Comparison of ENCODE assay signal across 8 cellular contexts in genomic region chr5:61162832-61163567, GRCh38. TPM values are rescaled to one million over a fixed set of nuclear protein-coding genes. Genes with fewer than 3 reads are reported as not detected.
DNase-seq lines count a peak whose midpoint lies in the region; ATAC-seq, FAIRE-seq and TF ChIP-seq lines count a peak whose summit lies in the region.

No MANE protein-coding gene starts in this region.

- no peak overlapping the region for H2BK12ac ChIP-seq in neuronal stem cell (ENCODE audit: low read length)

- peak overlapping the region; percentile 97 for H2AFZ ChIP-seq in neuronal stem cell (ENCODE audit: low read length)

- peaks cover 8% of the 10 kb centered on the region for H3K79me1 ChIP-seq in neuronal stem cell (ENCODE audit: low read depth, low read length)

- H3K9me3 ChIP-seq in neuronal stem cell (replicated peaks in 1 of 2; ENCODE audit: control insufficient read depth in 2 of 2, insufficient read depth in 1 of 2, low read depth in 1 of 2, low read length in 2 of 2) = peaks cover 0 to 14% of the 10 kb centered on the region in 2 donors

- H3K4ac ChIP-seq in neuronal stem cell (ENCODE audit: low read length) = no peak overlapping the region

- H3K18ac ChIP-seq in neuronal stem cell (ENCODE audit: low read length) = peak overlapping the region; percentile 98

- peak overlapping the region; percentile 67 for H2BK5ac ChIP-seq in neuronal stem cell (ENCODE audit: low read length)

- peak overlapping the region; percentile 95 for H3K4me3 Mint-ChIP-seq in activated B cell treated with CpG ODN at 0.5 μM for 24 hours

- peak overlapping the region; percentile 95 for H3K14ac ChIP-seq in neuronal stem cell (ENCODE audit: low read length)

- H3K4me2 ChIP-seq in neuronal stem cell (ENCODE audit: insufficient read depth, low read length, poor library complexity, severe bottlenecking) = peak overlapping the region; percentile 73

- H4K91ac ChIP-seq in neuronal stem cell (ENCODE audit: low read depth, low read length, poor library complexity) = no peak overlapping the region

- H3K27me3 Mint-ChIP-seq in activated B cell treated with CpG ODN at 0.5 μM for 24 hours = no peaks in the 10 kb centered on the region

- peaks cover 30% of the 10 kb centered on the region for H3K4me1 Mint-ChIP-seq in activated B cell treated with CpG ODN at 0.5 μM for 24 hours

- no peaks in the 10 kb centered on the region for H3K9me3 Mint-ChIP-seq in activated B cell treated with CpG ODN at 0.5 μM for 24 hours

- POLR2A ChIA-PET in activated B cell treated with CpG ODN at 0.5 μM for 24 hours (lab: Charles Lee) = interaction anchor here (4.3 kb wide), 1 partner anchor 168 kb away, joined by 20 read pairs; the partner anchor contains the start of gene ZSWIM6

- H3K27ac Mint-ChIP-seq in activated B cell treated with CpG ODN at 0.5 μM for 24 hours = peak overlapping the region; percentile 95

- H3K9ac ChIP-seq in neuronal stem cell (ENCODE audit: low read depth, low read length, poor library complexity) = peak overlapping the region; percentile 96

- H3K36me3 Mint-ChIP-seq in activated B cell treated with CpG ODN at 0.5 μM for 24 hours (ENCODE audit: low read depth) = peaks cover 39% of the 10 kb centered on the region

- ATAC-seq in activated B cell treated with CpG ODN at 0.5 μM for 24 hours (ENCODE audit: low read depth) = no peak
- no peak for ATAC-seq in HG03025 (IDR thresholded peaks at IDR 0.05; ENCODE audit: low FRiP score, unreplicated experiment)

- H3K4me3 ChIP-seq in neuronal stem cell (ENCODE audit: low read length in 2 of 2) = peak overlapping the region; percentile 62 to 94

- peaks cover 3 to 38% of the 10 kb centered on the region in 2 donors for H3K36me3 ChIP-seq in neuronal stem cell (replicated peaks in 1 of 2; ENCODE audit: control insufficient read depth in 2 of 2, insufficient read depth in 2 of 2, low read length in 2 of 2)

- peaks cover 2 to 4% of the 10 kb centered on the region in 2 donors for H3K4me1 ChIP-seq in neuronal stem cell (ENCODE audit: control insufficient read depth in 2 of 2, insufficient read depth in 1 of 2, low read depth in 1 of 2, low read length in 2 of 2)

- peak overlapping the region; percentile 84 for H4K8ac ChIP-seq in neuronal stem cell (ENCODE audit: low read depth, low read length)

- no peaks in the 10 kb centered on the region for H3K27me3 ChIP-seq in neuronal stem cell (ENCODE audit: control insufficient read depth in 3 of 3, insufficient read depth in 3 of 3, low read depth in 1 of 3, low read length in 3 of 3)

- no CpG with 5 or more reads among the region's 14 CpGs for WGBS in neuronal stem cell (ENCODE audit: extremely low coverage in 2 of 2, insufficient read length in 2 of 2, insufficient replicate concordance in 1 of 2), 2 donors

- intact Hi-C loops in activated B cell treated with CpG ODN at 0.5 μM for 24 hours (cut with micrococcal nuclease) = loop anchor here (1.0 to 10.0 kb wide), 4 partner anchors 169 to 468 kb away; partner anchors contain the start of genes ERCC8, NDUFAF2 and ZSWIM6

- peak overlapping the region; percentile 52 for H2BK15ac ChIP-seq in neuronal stem cell (ENCODE audit: low read length)

- peak overlapping the region; percentile 90 for H3K23ac ChIP-seq in neuronal stem cell (ENCODE audit: low read depth, low read length, poor library complexity)

- H2AK5ac ChIP-seq in neuronal stem cell (ENCODE audit: low read depth, low read length) = peak overlapping the region; percentile 82

- no peak for FAIRE-seq in GM19239 (lab: Jason Lieb, UNC)

- TF ChIP-seq CTCF in activated B cell treated with CpG ODN at 0.5 μM for 24 hours (IDR thresholded peaks at IDR 0.05) = no peak

- H2BK120ac ChIP-seq in neuronal stem cell (ENCODE audit: low read depth, low read length) = no peak overlapping the region

- H3K27ac ChIP-seq in neuronal stem cell (replicated peaks; ENCODE audit: low read length) = peak overlapping the region; percentile 67

- CTCF ChIA-PET in activated B cell treated with CpG ODN at 0.5 μM for 24 hours (lab: Charles Lee) = no interaction called here

- DNase-seq in Daoy (ENCODE audit: low read depth) (peak; percentile 56), HuH-7.5 (ENCODE audit: low spot score) (peak; percentile 42), activated B cell treated with CpG ODN at 0.5 μM for 24 hours (no peak), fibroblast of the conjunctiva (ENCODE audit: low read depth) (peak; percentile 12), neuronal stem cell (ENCODE audit: low spot score) (no peak), dedifferentiated amniotic fluid mesenchymal stem cell (ENCODE audit: extremely low spot score) (no peak), GM19239 (ENCODE audit: insufficient read length, low spot score) (no peak)

RNA-seq across cellular contexts. Expression of gene SMIM15, which starts 0.7 kb away (rescaled TPM):
- 69.0 and 94.2 TPM in 2 replicates for total RNA-seq in Daoy (2014; rRNA removed; shearing (Covaris generic))
- 35.7 and 36.4 TPM in 2 replicates for total RNA-seq in activated B cell treated with CpG ODN at 0.5 μM for 24 hours
- polyA plus RNA-seq in neuronal stem cell (2013, experiment 1 of 2) = 35.5 TPM
- polyA plus RNA-seq in neuronal stem cell (2013, experiment 2 of 2) = 36.5 TPM

Comparison
In these comparisons a context has a peak if more than half of its experiments do, and no peak if none do; other contexts are left out.
1. DNase-seq: peak in Daoy (single experiment), HuH-7.5 (single experiment) and fibroblast of the conjunctiva (single experiment); none in activated B cell treated with CpG ODN at 0.5 μM for 24 hours (single experiment), neuronal stem cell (single experiment), dedifferentiated amniotic fluid mesenchymal stem cell (single experiment) and GM19239 (single experiment).